Comparison of ENCODE assay signal across 1 cellular context in the genomic region with DNA sequence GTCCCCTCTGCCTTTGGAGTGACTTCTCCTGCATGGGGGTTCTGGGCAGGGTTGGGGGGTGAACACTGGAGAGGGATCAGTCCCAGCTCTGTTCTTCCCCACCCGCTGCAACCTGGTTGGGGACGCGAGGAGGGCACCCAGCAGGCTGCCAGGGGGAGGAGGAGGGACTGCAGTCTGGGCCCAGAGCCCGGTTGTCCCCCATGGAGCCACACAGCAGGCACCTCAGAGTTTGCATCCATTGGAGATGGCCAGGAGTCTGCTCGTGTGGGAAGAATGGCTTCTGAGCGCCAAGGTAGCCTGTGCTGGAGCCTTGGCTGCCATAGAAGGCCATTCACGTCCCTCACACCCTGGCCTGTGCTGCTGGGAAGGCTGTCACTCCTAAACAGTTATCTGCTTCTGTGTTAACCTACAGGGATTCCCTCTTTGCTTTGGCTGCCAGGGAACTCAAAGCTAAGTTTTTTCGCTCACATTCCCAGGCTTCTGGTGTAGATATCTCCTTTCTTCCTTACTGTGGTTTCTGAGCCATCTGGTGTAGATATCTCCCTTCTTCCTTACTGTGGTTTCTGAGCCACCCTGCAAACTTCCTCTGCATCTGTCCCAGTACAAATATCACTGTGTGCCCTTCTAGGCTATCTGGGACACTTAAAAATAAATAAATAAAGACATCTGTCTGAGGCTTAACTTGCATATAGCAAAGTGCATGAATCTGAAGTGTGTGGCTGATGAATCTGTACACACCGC.
TF ChIP-seq lines count a peak whose summit lies in the region.

No MANE protein-coding gene starts in this region.

TF ChIP-seq in WTC11, 78 proteins besides CTCF, POLR2A, EP300 and RAD21 (continued from another document):
- TF ChIP-seq, protein P1, sequence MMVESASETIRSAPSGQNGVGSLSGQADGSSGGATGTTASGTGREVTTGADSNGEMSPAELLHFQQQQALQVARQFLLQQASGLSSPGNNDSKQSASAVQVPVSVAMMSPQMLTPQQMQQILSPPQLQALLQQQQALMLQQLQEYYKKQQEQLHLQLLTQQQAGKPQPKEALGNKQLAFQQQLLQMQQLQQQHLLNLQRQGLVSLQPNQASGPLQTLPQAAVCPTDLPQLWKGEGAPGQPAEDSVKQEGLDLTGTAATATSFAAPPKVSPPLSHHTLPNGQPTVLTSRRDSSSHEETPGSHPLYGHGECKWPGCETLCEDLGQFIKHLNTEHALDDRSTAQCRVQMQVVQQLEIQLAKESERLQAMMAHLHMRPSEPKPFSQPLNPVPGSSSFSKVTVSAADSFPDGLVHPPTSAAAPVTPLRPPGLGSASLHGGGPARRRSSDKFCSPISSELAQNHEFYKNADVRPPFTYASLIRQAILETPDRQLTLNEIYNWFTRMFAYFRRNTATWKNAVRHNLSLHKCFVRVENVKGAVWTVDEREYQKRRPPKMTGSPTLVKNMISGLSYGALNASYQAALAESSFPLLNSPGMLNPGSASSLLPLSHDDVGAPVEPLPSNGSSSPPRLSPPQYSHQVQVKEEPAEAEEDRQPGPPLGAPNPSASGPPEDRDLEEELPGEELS (CRISPR knock-in tag; IDR thresholded peaks at IDR 0.05): no peak
- TF ChIP-seq, protein P2, sequence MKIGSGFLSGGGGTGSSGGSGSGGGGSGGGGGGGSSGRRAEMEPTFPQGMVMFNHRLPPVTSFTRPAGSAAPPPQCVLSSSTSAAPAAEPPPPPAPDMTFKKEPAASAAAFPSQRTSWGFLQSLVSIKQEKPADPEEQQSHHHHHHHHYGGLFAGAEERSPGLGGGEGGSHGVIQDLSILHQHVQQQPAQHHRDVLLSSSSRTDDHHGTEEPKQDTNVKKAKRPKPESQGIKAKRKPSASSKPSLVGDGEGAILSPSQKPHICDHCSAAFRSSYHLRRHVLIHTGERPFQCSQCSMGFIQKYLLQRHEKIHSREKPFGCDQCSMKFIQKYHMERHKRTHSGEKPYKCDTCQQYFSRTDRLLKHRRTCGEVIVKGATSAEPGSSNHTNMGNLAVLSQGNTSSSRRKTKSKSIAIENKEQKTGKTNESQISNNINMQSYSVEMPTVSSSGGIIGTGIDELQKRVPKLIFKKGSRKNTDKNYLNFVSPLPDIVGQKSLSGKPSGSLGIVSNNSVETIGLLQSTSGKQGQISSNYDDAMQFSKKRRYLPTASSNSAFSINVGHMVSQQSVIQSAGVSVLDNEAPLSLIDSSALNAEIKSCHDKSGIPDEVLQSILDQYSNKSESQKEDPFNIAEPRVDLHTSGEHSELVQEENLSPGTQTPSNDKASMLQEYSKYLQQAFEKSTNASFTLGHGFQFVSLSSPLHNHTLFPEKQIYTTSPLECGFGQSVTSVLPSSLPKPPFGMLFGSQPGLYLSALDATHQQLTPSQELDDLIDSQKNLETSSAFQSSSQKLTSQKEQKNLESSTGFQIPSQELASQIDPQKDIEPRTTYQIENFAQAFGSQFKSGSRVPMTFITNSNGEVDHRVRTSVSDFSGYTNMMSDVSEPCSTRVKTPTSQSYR (CRISPR knock-in tag; IDR thresholded peaks at IDR 0.05): no peak
- no peak for TF ChIP-seq ZBTB21 (CRISPR knock-in tag; IDR thresholded peaks at IDR 0.05; ENCODE audit: borderline replicate concordance)
- no peak for TF ChIP-seq ETV6 (CRISPR knock-in tag; IDR thresholded peaks at IDR 0.05)
- no peak for TF ChIP-seq PRRX2 (CRISPR knock-in tag; IDR thresholded peaks at IDR 0.05)
- TF ChIP-seq, protein P3, sequence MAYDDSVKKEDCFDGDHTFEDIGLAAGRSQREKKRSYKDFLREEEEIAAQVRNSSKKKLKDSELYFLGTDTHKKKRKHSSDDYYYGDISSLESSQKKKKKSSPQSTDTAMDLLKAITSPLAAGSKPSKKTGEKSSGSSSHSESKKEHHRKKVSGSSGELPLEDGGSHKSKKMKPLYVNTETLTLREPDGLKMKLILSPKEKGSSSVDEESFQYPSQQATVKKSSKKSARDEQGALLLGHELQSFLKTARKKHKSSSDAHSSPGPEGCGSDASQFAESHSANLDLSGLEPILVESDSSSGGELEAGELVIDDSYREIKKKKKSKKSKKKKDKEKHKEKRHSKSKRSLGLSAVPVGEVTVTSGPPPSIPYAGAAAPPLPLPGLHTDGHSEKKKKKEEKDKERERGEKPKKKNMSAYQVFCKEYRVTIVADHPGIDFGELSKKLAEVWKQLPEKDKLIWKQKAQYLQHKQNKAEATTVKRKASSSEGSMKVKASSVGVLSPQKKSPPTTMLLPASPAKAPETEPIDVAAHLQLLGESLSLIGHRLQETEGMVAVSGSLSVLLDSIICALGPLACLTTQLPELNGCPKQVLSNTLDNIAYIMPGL (CRISPR knock-in tag; IDR thresholded peaks at IDR 0.05): no peak
TF ChIP-seq in WTC11: peak in this region for 0.
